27 cellular contexts compared by ENCODE assay signal in genomic region chr3:126373146-126373613, GRCh38. TPM values are rescaled to one million over a fixed set of nuclear protein-coding genes. Genes with fewer than 3 reads are reported as not detected.
DNase-seq lines count a peak whose midpoint lies in the region; ATAC-seq and TF ChIP-seq lines count a peak whose summit lies in the region.
"Had no signal": no experiment of that assay in that cellular context is flagged by ENCODE, and none has a peak within 500 bp of the region (broad histone marks: within the 10 kb centered on the region; RNA-seq: fewer than 3 reads in every experiment).

No MANE protein-coding gene starts in this region.

- TF ChIP-seq POLR2A in gastrocnemius medialis (IDR thresholded peaks at IDR 0.05) = no peak

- no peaks in the 10 kb centered on the region for H3K36me3 ChIP-seq in osteoblast (ENCODE audit: insufficient read depth, low read length)
- H3K36me3 ChIP-seq in gastrocnemius medialis = no peaks in the 10 kb centered on the region
- no peaks in the 10 kb centered on the region for H3K36me3 ChIP-seq in colonic mucosa
- H3K36me3 ChIP-seq: HAP-1, MG63 had no signal

- no peaks in the 10 kb centered on the region for H3K79me2 ChIP-seq in osteoblast (ENCODE audit: insufficient read depth, low read length)

- in situ Hi-C loops in gastrocnemius medialis (cut with MboI; ENCODE audit: low sequenced_read_pairs in 4 of 4) = no loop called here

- H4K20me1 ChIP-seq in osteoblast (ENCODE audit: insufficient read depth, low read length) = no peaks in the 10 kb centered on the region

- ATAC-seq in Right ventricle myocardium superior (ENCODE audit: poor library complexity) = no peak
- no peak for ATAC-seq in gastrocnemius medialis

- H3K4me1 ChIP-seq in osteoblast (ENCODE audit: insufficient read depth, low read length) = no peaks in the 10 kb centered on the region
- peaks cover 40 to 41% of the 10 kb centered on the region in 2 donors for H3K4me1 ChIP-seq in gastrocnemius medialis
- no peaks in the 10 kb centered on the region for H3K4me1 ChIP-seq in colonic mucosa
- H3K4me1 ChIP-seq: HAP-1 had no signal

- peak; percentile 29 for DNase-seq in Right ventricle myocardium superior
- DNase-seq in cardiac septum (ENCODE audit: low spot score) = no peak
- DNase-seq in osteoblast (ENCODE audit: insufficient read length, low spot score, missing footprints) = peak; percentile 56
- peak in 1 of 2 donors; percentile 4 for DNase-seq in gastrocnemius medialis
- no peak for DNase-seq in substantia nigra (lab: John Stamatoyannopoulos, UW)
- no peak for DNase-seq in colonic mucosa
- DNase-seq in CD1c-positive myeloid dendritic cell (ENCODE audit: extremely low spot score) = no peak
- DNase-seq: 8988T; ACHN; CD4-positive, CD25-positive, alpha-beta regulatory T cell; COR-L47; DMS53; GM23248; HFFc6; IMR-90; KG1; MG63; NCI-H1105 treated with DMSO at 0.1 percent for 48 hours; NCI-H2029; NCI-H526 treated with DMSO at 0.1 percent for 48 hours; PC-9; SIG-M5 had no signal

- H3K27me3 ChIP-seq in osteoblast (ENCODE audit: insufficient read depth, low read length) (peaks cover 2% of the 10 kb centered on the region), gastrocnemius medialis (no peaks in the 10 kb centered on the region), colonic mucosa (no peaks in the 10 kb centered on the region)
- H3K27me3 ChIP-seq: MG63 had no signal

- TF ChIP-seq CTCF in osteoblast (IDR thresholded peaks at IDR 0.05; ENCODE audit: extremely low read depth, low read depth, low read length) (no peak), gastrocnemius medialis (IDR thresholded peaks at IDR 0.05 in 4 of 5, conservative IDR thresholded peaks at IDR 0.05 in 1 of 5) (no peak), colonic mucosa (IDR thresholded peaks at IDR 0.05) (no peak)

- H3K9ac ChIP-seq in colonic mucosa (ENCODE audit: low read depth in 2 of 2, low read length in 2 of 2) = no peak overlapping the region
- H3K9ac ChIP-seq: GM23248 had no signal

- H3K9me3 ChIP-seq in osteoblast (ENCODE audit: low read depth, low read length) (no peaks in the 10 kb centered on the region), gastrocnemius medialis (no peaks in the 10 kb centered on the region), colonic mucosa (no peaks in the 10 kb centered on the region)
- H3K9me3 ChIP-seq: HAP-1, MG63 had no signal

- no peak overlapping the region for H3K4me2 ChIP-seq in osteoblast (ENCODE audit: insufficient read depth, low read length)
- H3K4me2 ChIP-seq: PC-9 had no signal

- H3K4me3 ChIP-seq in osteoblast (ENCODE audit: insufficient read depth, low read length) (no peak overlapping the region), gastrocnemius medialis (no peak overlapping the region), colonic mucosa (no peak overlapping the region)
- H3K4me3 ChIP-seq: GM23248, HAP-1, MG63, PC-9, SK-N-MC had no signal

- H3K27ac ChIP-seq in osteoblast (ENCODE audit: low read depth, low read length) (no peak overlapping the region), gastrocnemius medialis (peak overlapping the region in 3 of 4 donors; percentile 68 to 76 (median 75)), substantia nigra (ENCODE audit: low read depth, low read length, poor library complexity, severe bottlenecking) (no peak overlapping the region), colonic mucosa (no peak overlapping the region)
- H3K27ac ChIP-seq: GM23248, PC-9, SK-N-MC had no signal

- no peak overlapping the region for H2AFZ ChIP-seq in osteoblast (ENCODE audit: low read length)
- H2AFZ ChIP-seq: GM23248, PC-9 had no signal

- intact Hi-C loops in Right ventricle myocardium superior (cut with DNase I) = no loop called here
- intact Hi-C loops in cardiac septum (cut with DNase I) = no loop called here
- intact Hi-C loops in gastrocnemius medialis (cut with DNase I; ENCODE audit: low total_unique reads) = no loop called here
- intact Hi-C loops in colonic mucosa (cut with DNase I) = no loop called here

RNA-seq across cellular contexts. Expression of gene KLF15, which starts 16.0 kb away (rescaled TPM):
- total RNA-seq in Right ventricle myocardium superior (34.0 TPM), cardiac septum (11.5 TPM), osteoblast (4.3 and 4.4 TPM in 2 replicates), gastrocnemius medialis (100 to 1,000 TPM in 2 of 4 donors, 10 to 100 TPM in 2; 75.1 to 157 (median 106) TPM), colonic mucosa (1 to 10 TPM in 1 of 2 donors, under 1 TPM in 1; 0.66 to 1.9 TPM)
- total RNA-seq: CD4-positive, CD25-positive, alpha-beta regulatory T cell had no signal

RNA-seq across cellular contexts. Expression of gene CFAP100, which starts 21.5 kb away (rescaled TPM):
- not detected for total RNA-seq in Right ventricle myocardium superior
- total RNA-seq in cardiac septum = not detected
- total RNA-seq in osteoblast = not detected in 2 replicates
- total RNA-seq in gastrocnemius medialis = not detected
- not detected for total RNA-seq in colonic mucosa
- total RNA-seq: CD4-positive, CD25-positive, alpha-beta regulatory T cell; Daoy; G401; GM23248; HFFc6; IMR-90; NCI-H460; PC-9 had no signal

Comparison
In these comparisons a context has a peak if more than half of its experiments do, and no peak if none do; other contexts are left out.
1. DNase-seq: peak in Right ventricle myocardium superior (single experiment) and osteoblast (single experiment); none in cardiac septum (single experiment), substantia nigra (0 of 49), colonic mucosa (single experiment) and CD1c-positive myeloid dendritic cell (single experiment).
2. H3K27ac ChIP-seq: peak in gastrocnemius medialis (3 of 4); none in osteoblast (single experiment), substantia nigra (single experiment) and colonic mucosa (single experiment).